Comparison of ENCODE assay signal across 8 cellular contexts in the genomic region with DNA sequence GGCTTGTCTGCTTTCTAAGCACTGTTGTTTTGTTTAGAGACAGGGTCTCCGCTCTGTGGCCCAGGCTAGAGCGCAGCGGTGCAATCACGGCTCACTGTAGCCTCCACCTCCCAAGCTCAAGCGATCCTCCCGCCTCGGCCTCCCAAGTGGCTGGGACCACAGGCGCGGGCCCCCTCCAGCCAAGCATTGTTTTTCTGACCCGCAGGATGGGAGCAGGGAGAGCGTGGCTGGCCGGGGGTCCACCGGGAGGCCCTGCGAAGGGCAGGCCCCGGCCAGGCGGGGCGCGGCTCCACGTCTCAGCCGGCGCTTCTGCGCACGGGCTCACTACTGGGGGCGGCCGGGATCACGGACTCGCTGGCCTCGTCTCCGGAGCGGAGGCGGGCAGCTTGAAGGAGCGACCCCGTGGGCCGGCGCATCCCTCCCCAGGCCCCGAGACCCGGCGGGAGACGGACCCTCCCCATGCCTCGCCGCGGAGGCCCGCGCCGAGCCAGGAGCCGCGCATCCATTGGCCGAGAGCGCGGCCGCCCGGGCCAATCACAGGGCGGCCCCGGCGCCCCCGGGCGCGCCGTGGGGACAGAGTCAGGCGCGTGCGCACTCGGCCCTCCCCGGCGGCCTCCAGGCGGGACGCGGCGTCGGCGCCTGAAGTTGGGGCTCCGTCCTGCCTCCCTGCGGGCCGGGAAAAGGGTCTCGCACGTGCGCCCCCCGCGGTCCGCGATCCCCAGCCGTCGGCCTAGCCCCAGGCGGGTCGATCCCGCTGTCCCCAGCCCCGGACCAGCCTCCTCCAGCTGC. TPM values are rescaled to one million over a fixed set of nuclear protein-coding genes. Genes with fewer than 3 reads are reported as not detected.
DNase-seq lines count a peak whose midpoint lies in the region; ATAC-seq and TF ChIP-seq lines count a peak whose summit lies in the region.

No MANE protein-coding gene starts in this region.

- BruUV-seq in Panc1 (replicated peaks; lab: Mats Ljungman, UMichigan), result no TSS peak

- DNase-seq in GM10248 (ENCODE audit: extremely low spot score) (peak; percentile 96), HT1080 (ENCODE audit: low read depth) (peak; percentile 19), Panc1 (ENCODE audit: low read depth, low spot score) (no peak), substantia nigra (lab: John Stamatoyannopoulos, UW) (peak in 45 of 49 donors; percentile 17 to 87 (median 59))
- peak; percentile 64 for DNase-seq in activated gamma-delta T cell treated with anti-CD3 and anti-CD28 coated beads, Interleukin-2, amount 50 U/mL, for 16 hours (ENCODE audit: low read depth)

- peaks cover 49% of the 10 kb centered on the region for H3K4me1 ChIP-seq in Panc1 (ENCODE audit: control insufficient read depth, insufficient read depth, low read length)
- peaks cover 0 to 62% (median 26%) of the 10 kb centered on the region in 3 donors for H3K4me1 ChIP-seq in gastroesophageal sphincter
- H3K4me1 ChIP-seq in neuron (ENCODE audit: insufficient read depth, low read length), result peaks cover 55% of the 10 kb centered on the region

- CTCF ChIA-PET in GM10248 (lab: Yijun Ruan, JAX), result no interaction called here
- CTCF ChIA-PET in Panc1 (lab: Charles Lee), result no interaction called here

- H3K27ac ChIP-seq in Panc1 (ENCODE audit: low read length), result peak overlapping the region; percentile 85
- H3K27ac ChIP-seq in gastroesophageal sphincter, result peak overlapping the region; percentile 48 to 90 (median 86)
- H3K27ac ChIP-seq in substantia nigra (ENCODE audit: low read depth, low read length, poor library complexity, severe bottlenecking), result peak overlapping the region; percentile 53

- no peak overlapping the region for H2AFZ ChIP-seq in neuron (ENCODE audit: low read depth, low read length)

- in situ Hi-C loops in Panc1 (cut with HindIII; ENCODE audit: low pct_unique_long_range_greater_than_20kb, low sequenced_read_pairs), result no loop called here

- WGBS in gastroesophageal sphincter (ENCODE audit: low coverage in 1 of 2), 2 donors, result no CpG with 5 or more reads among the region's 87 CpGs

- no peaks in the 10 kb centered on the region; the same call in 1 of the 2 replicates for H3K36me3 ChIP-seq in Panc1 (ENCODE audit: control insufficient read depth, insufficient read depth, low read length)
- no peaks in the 10 kb centered on the region for H3K36me3 ChIP-seq in gastroesophageal sphincter
- H3K36me3 ChIP-seq in neuron (ENCODE audit: insufficient read depth, low read length), result no peaks in the 10 kb centered on the region

- peak overlapping the region; percentile 52 to 62 for H3K4me3 ChIP-seq in Panc1 (ENCODE audit: low read depth in 2 of 2, low read length in 2 of 2)
- H3K4me3 ChIP-seq in gastroesophageal sphincter, result peak overlapping the region; percentile 44 to 81
- peak overlapping the region; percentile 36 for H3K4me3 ChIP-seq in neuron (ENCODE audit: low read length)

- TF ChIP-seq POLR2A in gastroesophageal sphincter (IDR thresholded peaks at IDR 0.05), result peak; percentile 90 to 94

- no peaks in the 10 kb centered on the region for H3K27me3 ChIP-seq in Panc1 (ENCODE audit: control insufficient read depth, insufficient read depth, low read length)
- peaks cover 7% of the 10 kb centered on the region for H3K27me3 ChIP-seq in gastroesophageal sphincter
- H3K27me3 ChIP-seq in neuron (ENCODE audit: insufficient read depth, low read length), result peaks cover 2% of the 10 kb centered on the region

- no peak for TF ChIP-seq CTCF in GM10248 (IDR thresholded peaks at IDR 0.05; ENCODE audit: control extremely low read depth, extremely low read depth, low read depth, missing control alignments)
- TF ChIP-seq CTCF in Panc1 (IDR thresholded peaks at IDR 0.05), result no peak
- peak in 1 of 4 experiments; percentile 11 for TF ChIP-seq CTCF in gastroesophageal sphincter (IDR thresholded peaks at IDR 0.05)

- no peaks in the 10 kb centered on the region for H3K9me3 ChIP-seq in Panc1 (ENCODE audit: control insufficient read depth, insufficient read depth, low read depth, low read length)
- no peaks in the 10 kb centered on the region for H3K9me3 ChIP-seq in gastroesophageal sphincter
- H3K9me3 ChIP-seq in neuron (ENCODE audit: low read length), result no peaks in the 10 kb centered on the region

- POLR2A ChIA-PET in GM10248 (lab: Yijun Ruan, JAX), result no interaction called here
- POLR2A ChIA-PET in Panc1 (lab: Charles Lee), result no interaction called here

- ATAC-seq in Panc1 (peak; percentile 80), gastroesophageal sphincter (peak; percentile 85), HG02884 (IDR thresholded peaks at IDR 0.05; ENCODE audit: unreplicated experiment) (no peak)

- TF ChIP-seq EP300 in gastroesophageal sphincter (IDR thresholded peaks at IDR 0.05), result no peak

- intact Hi-C loops in Panc1 (cut with micrococcal nuclease; ENCODE audit: unreplicated experiment), result loop anchor here (5.0 to 10.0 kb wide), 2 partner anchors 85 to 233 kb away; no protein-coding TSS in a partner anchor

RNA-seq across cellular contexts. Expression of gene ACTG1, which starts 24.9 kb away (rescaled TPM):
- 4,314 and 7,335 TPM in 2 replicates for total RNA-seq in HT1080 (2014; rRNA removed; shearing (Covaris generic))
- polyA plus RNA-seq in HT1080 (2015; cell fraction: cytosol; rRNA removed), result 7,415 and 8,369 TPM in 2 replicates
- polyA plus RNA-seq in HT1080 (2015; cell fraction: nucleus; rRNA removed), result 6,090 and 6,682 TPM in 2 replicates
- total RNA-seq in Panc1 (2021; ENCODE audit: unreplicated experiment), result 4,502 TPM
- polyA plus RNA-seq in Panc1 (2012; ENCODE audit: insufficient read length), result 6,760 TPM
- total RNA-seq in gastroesophageal sphincter, result 1,000 to 10,000 TPM in 3 of 4 donors, 100 to 1,000 TPM in 1; 829 to 1,848 (median 1,550) TPM

RNA-seq across cellular contexts. Expression of gene FSCN2, which starts 40.5 kb away (rescaled TPM):
- total RNA-seq in HT1080 (2014; rRNA removed; shearing (Covaris generic)), result 0.37 and 0.40 TPM in 2 replicates
- not detected in 2 replicates for polyA plus RNA-seq in HT1080 (2015; cell fraction: cytosol; rRNA removed)
- polyA plus RNA-seq in HT1080 (2015; cell fraction: nucleus; rRNA removed), result 0.38 and 0.73 TPM in 2 replicates
- 1.2 TPM for total RNA-seq in Panc1 (2021; ENCODE audit: unreplicated experiment)
- polyA plus RNA-seq in Panc1 (2012; ENCODE audit: insufficient read length), result 9.6 TPM
- 1 to 10 TPM in 2 of 4 donors, under 1 TPM in 2; 0.49 to 2.1 (median 1.0) TPM for total RNA-seq in gastroesophageal sphincter
